In the genomic region with DNA sequence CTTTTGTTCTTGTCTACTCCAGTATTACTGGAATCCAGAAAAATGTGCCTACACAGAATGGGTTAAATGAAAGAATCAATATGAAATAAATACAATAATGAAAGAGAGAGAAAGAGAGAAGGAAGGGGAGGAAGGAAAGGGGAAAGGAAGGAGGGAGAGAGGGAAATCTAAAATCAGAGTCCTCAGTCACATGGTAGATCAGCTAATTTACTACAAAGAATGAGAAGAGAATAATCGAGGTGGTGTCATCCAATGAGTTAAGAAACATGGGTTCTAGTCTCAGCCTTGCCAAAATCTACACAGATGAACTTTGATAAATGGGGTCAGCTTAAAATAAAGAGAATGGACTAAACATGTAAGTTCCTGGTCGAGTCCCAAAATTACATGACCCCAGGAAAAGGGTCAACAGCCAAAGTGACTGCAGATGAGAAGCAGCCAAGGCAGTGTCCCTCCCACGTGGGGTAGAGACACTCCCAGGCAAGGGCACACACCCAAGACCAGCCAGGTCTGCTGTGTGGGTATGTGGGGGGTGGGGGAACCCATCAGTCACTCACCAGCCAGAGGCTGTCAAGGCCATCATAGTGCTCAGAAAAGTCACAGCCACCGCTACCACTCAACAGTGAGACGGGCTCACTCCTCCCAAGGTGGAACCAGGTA, we compare ENCODE assay signal across 14 cellular contexts.
DNase-seq lines count a peak whose midpoint lies in the region; ATAC-seq and TF ChIP-seq lines count a peak whose summit lies in the region.
"Had no signal": no experiment of that assay in that cellular context is flagged by ENCODE, and none has a peak within 500 bp of the region (broad histone marks: within the 10 kb centered on the region; RNA-seq: fewer than 3 reads in every experiment).

No MANE protein-coding gene starts in this region.

- H3K4me3 Mint-ChIP-seq in CD4-positive, CD25-positive, alpha-beta regulatory T cell: no peak overlapping the region
- H3K4me3 Mint-ChIP-seq in central memory CD8-positive, alpha-beta T cell: no peak overlapping the region
- H3K4me3 Mint-ChIP-seq in memory B cell (no peak overlapping the region), chondrocyte (ENCODE audit: unreplicated experiment) (no peak overlapping the region)

- no peak overlapping the region for H2BK120ac ChIP-seq in IMR-90 (ENCODE audit: low read depth, low read length)

- no peak for DNase-seq in CD4-positive, CD25-positive, alpha-beta regulatory T cell
- DNase-seq in IMR-90: no peak
- no peak for DNase-seq in central memory CD8-positive, alpha-beta T cell (ENCODE audit: low spot score in 2 of 2)
- no peak for DNase-seq in memory B cell (ENCODE audit: low spot score in 2 of 2)
- no peak for DNase-seq in NCI-H187 treated with DMSO at 0.1 percent for 48 hours (lab: John Stamatoyannopoulos, UW)
- no peak for DNase-seq in chondrocyte (ENCODE audit: low spot score)
- DNase-seq in NCI-H2107 (lab: John Stamatoyannopoulos, UW): no peak
- DNase-seq: glutamatergic neuron; stimulated activated CD4-positive, alpha-beta T cell treated with anti-CD3 and anti-CD28 coated beads, Interleukin-4, amount 100 ng/mL, for 24 hours; stimulated activated naive CD4-positive, alpha-beta T cell treated with Interleukin-2 at 50 U/mL for 16 hours; WERI-Rb-1 had no signal

- peaks cover 35% of the 10 kb centered on the region for H3K36me3 Mint-ChIP-seq in CD4-positive, CD25-positive, alpha-beta regulatory T cell
- H3K36me3 Mint-ChIP-seq in central memory CD8-positive, alpha-beta T cell (ENCODE audit: insufficient read depth): peaks cover 23% of the 10 kb centered on the region
- H3K36me3 Mint-ChIP-seq in memory B cell (peaks cover 22% of the 10 kb centered on the region), chondrocyte (ENCODE audit: low read depth) (peaks cover 24% of the 10 kb centered on the region)

- CTCF ChIA-PET in IMR-90 (lab: Yijun Ruan, JAX): no interaction called here

- peak overlapping the region; percentile 15 for H3K27ac ChIP-seq in CD4-positive, CD25-positive, alpha-beta regulatory T cell (ENCODE audit: insufficient read depth, low read length, poor library complexity, severe bottlenecking)
- no peak overlapping the region for H3K27ac ChIP-seq in IMR-90 (ENCODE audit: insufficient read depth, low read length)
- H3K27ac ChIP-seq: BLaER1, SJSA1, WERI-Rb-1 had no signal

- H3K9me3 ChIP-seq in CD4-positive, CD25-positive, alpha-beta regulatory T cell (ENCODE audit: control insufficient read depth in 2 of 2, low read length in 2 of 2): no peaks in the 10 kb centered on the region
- no peaks in the 10 kb centered on the region for H3K9me3 ChIP-seq in IMR-90 (ENCODE audit: control insufficient read depth, insufficient read depth, low read length)

- ATAC-seq in CD4-positive, CD25-positive, alpha-beta regulatory T cell (ENCODE audit: low read depth in 2 of 2): no peak
- no peak for ATAC-seq in IMR-90 (ENCODE audit: low read depth)
- no peak for ATAC-seq in central memory CD8-positive, alpha-beta T cell (replicated peaks; ENCODE audit: extremely low read depth, poor library complexity, severe bottlenecking)
- ATAC-seq in memory B cell (ENCODE audit: low read depth): no peak
- no peak for ATAC-seq in HG03469 (IDR thresholded peaks at IDR 0.05; ENCODE audit: unreplicated experiment)

- H3K4me1 ChIP-seq in CD4-positive, CD25-positive, alpha-beta regulatory T cell (ENCODE audit: control insufficient read depth, insufficient read depth, low read length, poor library complexity, severe bottlenecking): peaks cover 27% of the 10 kb centered on the region
- H3K4me1 ChIP-seq in IMR-90 (ENCODE audit: control insufficient read depth, insufficient read depth, low read length): peaks cover 14% of the 10 kb centered on the region

- TF ChIP-seq RAD21 in IMR-90 (IDR thresholded peaks at IDR 0.05; ENCODE audit: low read length): no peak

- H4K91ac ChIP-seq in IMR-90 (ENCODE audit: insufficient read depth, low read depth, low read length): no peak overlapping the region

- in situ Hi-C loops in IMR-90 (cut with MboI; ENCODE audit: low sequenced_read_pairs): no loop called here

- 100% methylated on average over 2 of the region's 5 CpGs; no CpG with 5 or more reads in 1 of the 2 experiments for WGBS in IMR-90 (ENCODE audit: extremely low coverage in 2 of 2, insufficient read length in 1 of 2), 2 experiments

- H3K27me3 ChIP-seq in CD4-positive, CD25-positive, alpha-beta regulatory T cell (ENCODE audit: control insufficient read depth, insufficient read depth, low read length): no peaks in the 10 kb centered on the region
- H3K27me3 ChIP-seq in IMR-90 (ENCODE audit: control insufficient read depth, insufficient read depth, low read length): no peaks in the 10 kb centered on the region
- H3K27me3 ChIP-seq: BLaER1, SJSA1 had no signal

- no peak overlapping the region for H3K4ac ChIP-seq in IMR-90 (ENCODE audit: low read depth, low read length)

- peak overlapping the region; percentile 47 for H2AFZ ChIP-seq in IMR-90 (replicated peaks; ENCODE audit: low read length, poor library complexity)

- H3K9me1 ChIP-seq in IMR-90 (ENCODE audit: insufficient read depth, low read length): peaks cover 18% of the 10 kb centered on the region

- no peak overlapping the region for H2BK5ac ChIP-seq in IMR-90 (ENCODE audit: low read depth, low read length, poor library complexity, severe bottlenecking)

- H2AK9ac ChIP-seq in IMR-90 (replicated peaks; ENCODE audit: low read depth, low read length, poor library complexity): no peak overlapping the region

- H3K14ac ChIP-seq in IMR-90 (replicated peaks; ENCODE audit: low read depth, low read length): no peak overlapping the region

- peaks cover 0 to 1% (median 0%) of the 10 kb centered on the region in 7 donors for H3K9me3 Mint-ChIP-seq in CD4-positive, CD25-positive, alpha-beta regulatory T cell
- no peaks in the 10 kb centered on the region for H3K9me3 Mint-ChIP-seq in central memory CD8-positive, alpha-beta T cell
- H3K9me3 Mint-ChIP-seq in memory B cell (no peaks in the 10 kb centered on the region), chondrocyte (ENCODE audit: low read depth) (no peaks in the 10 kb centered on the region)

- POLR2A ChIA-PET in IMR-90 (lab: Charles Lee; ENCODE audit: unreplicated experiment): no interaction called here

- TF ChIP-seq CTCF in IMR-90 (conservative IDR thresholded peaks at IDR 0.05; ENCODE audit: low read depth, low read length) (no peak), chondrocyte (IDR thresholded peaks at IDR 0.05) (no peak)

- peaks cover 19 to 89% of the 10 kb centered on the region in 2 experiments for H3K79me1 ChIP-seq in IMR-90 (ENCODE audit: low read depth in 1 of 2, low read length in 2 of 2)

- peaks cover 11 to 45% (median 38%) of the 10 kb centered on the region in 4 donors for H3K4me1 Mint-ChIP-seq in CD4-positive, CD25-positive, alpha-beta regulatory T cell
- H3K4me1 Mint-ChIP-seq in central memory CD8-positive, alpha-beta T cell: peaks cover 61% of the 10 kb centered on the region
- peaks cover 27% of the 10 kb centered on the region for H3K4me1 Mint-ChIP-seq in memory B cell
- H3K4me1 Mint-ChIP-seq in chondrocyte (ENCODE audit: low read depth): peaks cover 33% of the 10 kb centered on the region

- H3K18ac ChIP-seq in IMR-90 (ENCODE audit: low read depth, low read length): no peak overlapping the region

- H3K4me2 ChIP-seq in IMR-90 (ENCODE audit: low read depth, low read length): no peak overlapping the region
- H3K4me2 ChIP-seq: BLaER1 had no signal

- H2AK5ac ChIP-seq in IMR-90 (ENCODE audit: low read depth, low read length): peak overlapping the region; percentile 13; the same call in 1 of the 2 replicates

- intact Hi-C loops in IMR-90 (cut with micrococcal nuclease): no loop called here

- H3K4me3 ChIP-seq in CD4-positive, CD25-positive, alpha-beta regulatory T cell (ENCODE audit: low read depth, low read length): no peak overlapping the region
- no peak overlapping the region for H3K4me3 ChIP-seq in IMR-90 (ENCODE audit: insufficient read depth, low read depth, low read length)
- H3K4me3 ChIP-seq: BLaER1, SJSA1 had no signal

- H3K56ac ChIP-seq in IMR-90 (ENCODE audit: extremely low read depth, insufficient read depth, low read length): no peak overlapping the region

- peaks cover 21% of the 10 kb centered on the region; the same call in 1 of the 2 replicates for H4K20me1 ChIP-seq in IMR-90 (ENCODE audit: insufficient read depth, low read length)

- no peak overlapping the region for H2BK15ac ChIP-seq in IMR-90 (ENCODE audit: low read depth, low read length)

- no peak overlapping the region for H4K8ac ChIP-seq in IMR-90 (ENCODE audit: low read depth in 2 of 2, low read length in 2 of 2)

- H3K36me3 ChIP-seq in CD4-positive, CD25-positive, alpha-beta regulatory T cell (ENCODE audit: control insufficient read depth, insufficient read depth, low read length): peaks cover 45% of the 10 kb centered on the region
- peaks cover 38% of the 10 kb centered on the region for H3K36me3 ChIP-seq in IMR-90 (ENCODE audit: control insufficient read depth, insufficient read depth, low read length)

- no peak overlapping the region for H2BK20ac ChIP-seq in IMR-90 (ENCODE audit: low read depth, low read length)

- H3K27me3 Mint-ChIP-seq in CD4-positive, CD25-positive, alpha-beta regulatory T cell: no peaks in the 10 kb centered on the region
- H3K27me3 Mint-ChIP-seq in central memory CD8-positive, alpha-beta T cell: no peaks in the 10 kb centered on the region
- H3K27me3 Mint-ChIP-seq in memory B cell (no peaks in the 10 kb centered on the region), chondrocyte (ENCODE audit: low read depth) (no peaks in the 10 kb centered on the region)

- H3K9ac ChIP-seq in IMR-90 (ENCODE audit: low read depth, low read length): no peak overlapping the region
- H3K9ac ChIP-seq: BLaER1 had no signal

- no TSS peak for BruUV-seq in IMR-90 (replicated peaks; lab: Mats Ljungman, UMichigan)

- no peak overlapping the region for H4K5ac ChIP-seq in IMR-90 (ENCODE audit: low read depth, low read length)

- TF ChIP-seq POLR2A in IMR-90 (IDR thresholded peaks at IDR 0.05; ENCODE audit: low read depth, low read length): no peak

- dilution Hi-C loops in IMR-90 (cut with HindIII; ENCODE audit: low sequenced_read_pairs, unreplicated experiment): loop anchor here (25.0 kb wide), 1 partner anchor 189 kb away; no protein-coding TSS in a partner anchor

- peak overlapping the region; percentile 20 to 80 (median 59) for H3K27ac Mint-ChIP-seq in CD4-positive, CD25-positive, alpha-beta regulatory T cell
- H3K27ac Mint-ChIP-seq in central memory CD8-positive, alpha-beta T cell (ENCODE audit: low read depth): peak overlapping the region; percentile 96
- H3K27ac Mint-ChIP-seq in memory B cell: peak overlapping the region; percentile 68
- no peak overlapping the region for H3K27ac Mint-ChIP-seq in chondrocyte (ENCODE audit: unreplicated experiment)

- H3K23ac ChIP-seq in IMR-90 (ENCODE audit: low read depth, low read length): no peak overlapping the region

TF ChIP-seq in IMR-90, 13 proteins besides CTCF, POLR2A, EP300 and RAD21 (continues in another document):
- TF ChIP-seq, protein P1, sequence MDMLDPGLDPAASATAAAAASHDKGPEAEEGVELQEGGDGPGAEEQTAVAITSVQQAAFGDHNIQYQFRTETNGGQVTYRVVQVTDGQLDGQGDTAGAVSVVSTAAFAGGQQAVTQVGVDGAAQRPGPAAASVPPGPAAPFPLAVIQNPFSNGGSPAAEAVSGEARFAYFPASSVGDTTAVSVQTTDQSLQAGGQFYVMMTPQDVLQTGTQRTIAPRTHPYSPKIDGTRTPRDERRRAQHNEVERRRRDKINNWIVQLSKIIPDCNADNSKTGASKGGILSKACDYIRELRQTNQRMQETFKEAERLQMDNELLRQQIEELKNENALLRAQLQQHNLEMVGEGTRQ (IDR thresholded peaks at IDR 0.05; ENCODE audit: low read depth, low read length): no peak
